In genomic region chr1:984476-984814, GRCh38 we compare ENCODE assay signal across 13 cellular contexts. TPM values are rescaled to one million over a fixed set of nuclear protein-coding genes. Genes with fewer than 3 reads are reported as not detected.
A peak's percentile ranks its signal among the peaks of the same experiment; 100 is the strongest.
DNase-seq lines count a peak whose midpoint lies in the region; TF ChIP-seq lines count a peak whose summit lies in the region.
"Had no signal": no experiment of that assay in that cellular context is flagged by ENCODE, and none has a peak within 500 bp of the region (broad histone marks: within the 10 kb centered on the region; RNA-seq: fewer than 3 reads in every experiment).

No MANE protein-coding gene starts in this region.

- H3K36me3 ChIP-seq in BLaER1 treated with 17β-estradiol and CSF1 and Interleukin-3, amounts not matched to agents 10 nM and 100 nM = no peaks in the 10 kb centered on the region
- H3K36me3 ChIP-seq in fibroblast of lung (ENCODE audit: control insufficient read depth, insufficient read depth, low read length) (no peaks in the 10 kb centered on the region), sigmoid colon (no peaks in the 10 kb centered on the region)
- H3K36me3 ChIP-seq: SJSA1 had no signal

- H3K27me3 Mint-ChIP-seq in progenitor cell of endocrine pancreas = peaks cover 51% of the 10 kb centered on the region

- no peaks in the 10 kb centered on the region for H3K4me1 Mint-ChIP-seq in progenitor cell of endocrine pancreas (ENCODE audit: low read depth)

- H3K9me3 ChIP-seq in BLaER1 treated with 17β-estradiol and CSF1 and Interleukin-3, amounts not matched to agents 10 nM and 100 nM (replicated peaks in 1 of 11) = peaks cover 0 to 11% (median 0%) of the 10 kb centered on the region in 11 experiments; a peak in 1 of 22 replicates
- no peaks in the 10 kb centered on the region for H3K9me3 ChIP-seq in fibroblast of lung (ENCODE audit: control insufficient read depth, insufficient read depth, low read depth, low read length)
- H3K9me3 ChIP-seq in sigmoid colon = no peaks in the 10 kb centered on the region
- H3K9me3 ChIP-seq: SJSA1 had no signal

- H3K4me3 ChIP-seq in BLaER1 treated with 17β-estradiol and CSF1 and Interleukin-3, amounts not matched to agents 10 nM and 100 nM = no peak overlapping the region; a peak in 2 of 20 replicates
- H3K4me3 ChIP-seq in LNCaP clone FGC (ENCODE audit: low read depth, low read length) = 0 out of 2 replicates have a peak overlapping the region, but pooled peaks have one; percentile 21
- no peak overlapping the region for H3K4me3 ChIP-seq in fibroblast of lung (replicated peaks in 1 of 4; ENCODE audit: control extremely low read depth in 1 of 4, insufficient read depth in 1 of 4, low read depth in 3 of 4, low read length in 4 of 4)
- no peak overlapping the region for H3K4me3 ChIP-seq in sigmoid colon
- H3K4me3 ChIP-seq: SJSA1 had no signal

- TF ChIP-seq CTCF in LNCaP clone FGC (IDR thresholded peaks at IDR 0.05; ENCODE audit: control insufficient read depth, extremely low read depth, insufficient read depth) (no peak), fibroblast of lung (conservative IDR thresholded peaks at IDR 0.05 in 1 of 2, IDR thresholded peaks at IDR 0.05 in 1 of 2; ENCODE audit: low read depth in 1 of 2, low read length in 2 of 2) (no peak), progenitor cell of endocrine pancreas (IDR thresholded peaks at IDR 0.05; ENCODE audit: unreplicated experiment) (peak; percentile 26), sigmoid colon (IDR thresholded peaks at IDR 0.05) (no peak)

- no peak for DNase-seq in LNCaP clone FGC (ENCODE audit: low read depth)
- DNase-seq in fibroblast of lung (ENCODE audit: low read depth in 2 of 2) = no peak
- DNase-seq in progenitor cell of endocrine pancreas (ENCODE audit: low spot score, unreplicated experiment) = no peak
- no peak for DNase-seq in NCI-H526 (lab: John Stamatoyannopoulos, UW)
- DNase-seq in nucleus accumbens (lab: John Stamatoyannopoulos, UW) = no peak
- no peak for DNase-seq in 8988T
- no peak for DNase-seq in sigmoid colon
- DNase-seq: kidney glomerular epithelial cell, NCI-H187 treated with DMSO at 0.1 percent for 48 hours had no signal

- peaks cover 0 to 14% (median 11%) of the 10 kb centered on the region in 10 experiments; a peak in 12 of 20 replicates for H3K4me1 ChIP-seq in BLaER1 treated with 17β-estradiol and CSF1 and Interleukin-3, amounts not matched to agents 10 nM and 100 nM
- no peaks in the 10 kb centered on the region for H3K4me1 ChIP-seq in fibroblast of lung (ENCODE audit: control insufficient read depth, extremely low read depth, insufficient read depth, low read length)
- H3K4me1 ChIP-seq in sigmoid colon = peaks cover 0 to 6% (median 3%) of the 10 kb centered on the region in 4 donors

- H3K9me3 Mint-ChIP-seq in progenitor cell of endocrine pancreas (ENCODE audit: low read depth) = peaks cover 11% of the 10 kb centered on the region

- peaks cover 17 to 75% (median 34%) of the 10 kb centered on the region in 11 experiments for H3K27me3 ChIP-seq in BLaER1 treated with 17β-estradiol and CSF1 and Interleukin-3, amounts not matched to agents 10 nM and 100 nM
- peaks cover 11% of the 10 kb centered on the region for H3K27me3 ChIP-seq in fibroblast of lung (ENCODE audit: control insufficient read depth, insufficient read depth, low read length)
- peaks cover 0 to 32% (median 13%) of the 10 kb centered on the region in 3 donors for H3K27me3 ChIP-seq in sigmoid colon

- no peak overlapping the region for H2AFZ ChIP-seq in fibroblast of lung (ENCODE audit: low read length)

- H3K27ac ChIP-seq in BLaER1 treated with 17β-estradiol and CSF1 and Interleukin-3, amounts not matched to agents 10 nM and 100 nM = no peak overlapping the region
- no peak overlapping the region for H3K27ac ChIP-seq in fibroblast of lung (ENCODE audit: insufficient read depth, low read length)
- no peak overlapping the region for H3K27ac ChIP-seq in sigmoid colon
- H3K27ac ChIP-seq: SJSA1 had no signal

- H3K4me2 ChIP-seq in BLaER1 treated with 17β-estradiol and CSF1 and Interleukin-3, amounts not matched to agents 10 nM and 100 nM = peak overlapping the region in 7 of 11 experiments; percentile 32 to 66 (median 45); a peak in 10 of 22 replicates
- peak overlapping the region; percentile 59 for H3K4me2 ChIP-seq in fibroblast of lung (ENCODE audit: extremely low read depth, insufficient read depth, low read length)

- no peaks in the 10 kb centered on the region for H3K79me2 ChIP-seq in fibroblast of lung (ENCODE audit: control insufficient read depth, insufficient read depth, low read length)

- TF ChIP-seq EP300 in sigmoid colon (IDR thresholded peaks at IDR 0.05) = no peak

- peaks cover 3% of the 10 kb centered on the region for H3K36me3 Mint-ChIP-seq in progenitor cell of endocrine pancreas (ENCODE audit: insufficient read depth)

- no peak for TF ChIP-seq POLR2A in sigmoid colon (IDR thresholded peaks at IDR 0.05)

- H3K9ac ChIP-seq in BLaER1 treated with 17β-estradiol and CSF1 and Interleukin-3, amounts not matched to agents 10 nM and 100 nM = no peak overlapping the region
- no peak overlapping the region for H3K9ac ChIP-seq in fibroblast of lung (ENCODE audit: insufficient read depth, low read length)

- 33 to 52% methylated on average over 12 of the region's 12 CpGs for WGBS in sigmoid colon, 2 donors

- intact Hi-C loops in sigmoid colon (cut with DNase I) = loop anchor here (2.0 kb wide), 1 partner anchor 78 kb away; no protein-coding TSS in a partner anchor

- H3K27ac Mint-ChIP-seq in progenitor cell of endocrine pancreas = no peak overlapping the region

- peaks cover 0 to 22% (median 0%) of the 10 kb centered on the region in 11 experiments; a peak in 4 of 22 replicates for H4K20me1 ChIP-seq in BLaER1 treated with 17β-estradiol and CSF1 and Interleukin-3, amounts not matched to agents 10 nM and 100 nM
- no peaks in the 10 kb centered on the region for H4K20me1 ChIP-seq in fibroblast of lung (ENCODE audit: control insufficient read depth, extremely low read depth, insufficient read depth, low read length)

- H3K4me3 Mint-ChIP-seq in progenitor cell of endocrine pancreas (ENCODE audit: low read depth) = no peak overlapping the region

RNA-seq across cellular contexts. Expression of gene PERM1, which starts 2.6 kb away (rescaled TPM):
- 0.17 TPM in 1 of 2 replicates, not detected in the other for total RNA-seq in fibroblast of lung
- 0.03 TPM in 1 of 2 replicates, not detected in the other for polyA plus RNA-seq in fibroblast of lung
- 0.48 and 0.58 TPM in 2 replicates for polyA plus RNA-seq in fibroblast of lung (2012)
- not detected in 2 replicates for polyA minus RNA-seq in fibroblast of lung (ENCODE audit: low replicate concordance)
- not detected in 2 replicates for total RNA-seq in progenitor cell of endocrine pancreas
- under 1 TPM in 1 of 4 donors, not detected in 3; under 0.01 TPM for total RNA-seq in sigmoid colon
- under 1 TPM in 2 of 3 donors, not detected in 1; 0.16 to 0.69 TPM for polyA plus RNA-seq in sigmoid colon
- total RNA-seq: glomerular endothelial cell, sciatic nerve had no signal

RNA-seq across cellular contexts. Expression of gene HES4, which starts 15.5 kb away (rescaled TPM):
- total RNA-seq in fibroblast of lung (1.5 and 2.0 TPM in 2 replicates), progenitor cell of endocrine pancreas (83.8 and 87.4 TPM in 2 replicates), sigmoid colon (10 to 100 TPM; 25.0 to 65.1 (median 27.9) TPM)
- polyA plus RNA-seq in fibroblast of lung (0.10 and 0.49 TPM in 2 replicates), sigmoid colon (10 to 100 TPM in 1 of 3 donors, 1 to 10 TPM in 2; 1.2 to 15.7 (median 4.6) TPM)
- polyA plus RNA-seq in fibroblast of lung (2012) = 0.20 and 0.99 TPM in 2 replicates
- 0.39 TPM in 1 of 2 replicates, not detected in the other for polyA minus RNA-seq in fibroblast of lung (ENCODE audit: low replicate concordance)

RNA-seq across cellular contexts. Expression of gene PLEKHN1, which starts 18.2 kb away (rescaled TPM):
- total RNA-seq in fibroblast of lung = under 0.01 and 0.17 TPM in 2 replicates
- 0.41 and 0.44 TPM in 2 replicates for polyA plus RNA-seq in fibroblast of lung
- 0.98 and 1.5 TPM in 2 replicates for polyA plus RNA-seq in fibroblast of lung (2012)
- polyA minus RNA-seq in fibroblast of lung (ENCODE audit: low replicate concordance) = 0.35 and 2.3 TPM in 2 replicates
- 1.1 and 1.9 TPM in 2 replicates for total RNA-seq in progenitor cell of endocrine pancreas
- not detected for total RNA-seq in sigmoid colon
- polyA plus RNA-seq in sigmoid colon = 1 to 10 TPM in 1 of 3 donors, under 1 TPM in 1, not detected in 1; 0.46 to 1.5 TPM

RNA-seq across cellular contexts. Expression of gene KLHL17, which starts 24.1 kb away (rescaled TPM):
- total RNA-seq in fibroblast of lung (5.6 and 7.4 TPM in 2 replicates), progenitor cell of endocrine pancreas (45.3 and 47.5 TPM in 2 replicates), sigmoid colon (10 to 100 TPM in 1 of 4 donors, 1 to 10 TPM in 3; 4.5 to 10.5 (median 5.1) TPM)
- polyA plus RNA-seq in fibroblast of lung (4.7 and 6.1 TPM in 2 replicates), sigmoid colon (10 to 100 TPM in 1 of 3 donors, 1 to 10 TPM in 1, under 1 TPM in 1; 0.69 to 10.8 (median 1.2) TPM)
- polyA plus RNA-seq in fibroblast of lung (2012) = 5.9 and 7.5 TPM in 2 replicates
- polyA minus RNA-seq in fibroblast of lung (ENCODE audit: low replicate concordance) = 1.6 and 4.1 TPM in 2 replicates

RNA-seq across cellular contexts. Expression of gene NOC2L, which starts 25.4 kb away (rescaled TPM):
- 61.1 and 61.9 TPM in 2 replicates for total RNA-seq in fibroblast of lung
- polyA plus RNA-seq in fibroblast of lung = 34.1 and 62.0 TPM in 2 replicates
- 47.9 and 88.2 TPM in 2 replicates for polyA plus RNA-seq in fibroblast of lung (2012)
- 64.8 and 117 TPM in 2 replicates for polyA minus RNA-seq in fibroblast of lung (ENCODE audit: low replicate concordance)
- 71.9 and 78.2 TPM in 2 replicates for total RNA-seq in progenitor cell of endocrine pancreas
- total RNA-seq in sigmoid colon = 10 to 100 TPM; 26.0 to 32.6 (median 27.8) TPM
- polyA plus RNA-seq in sigmoid colon = 10 to 100 TPM; 25.4 to 81.6 (median 25.8) TPM
